In genomic region chr11:32332990-32333334, GRCh38 we compare ENCODE assay signal across 8 cellular contexts.
DNase-seq lines count a peak whose midpoint lies in the region; ATAC-seq and TF ChIP-seq lines count a peak whose summit lies in the region.

No MANE protein-coding gene starts in this region.

- POLR2A ChIA-PET in activated B cell treated with CpG ODN at 0.5 μM for 24 hours (lab: Charles Lee) (no interaction called here), HEK293T (lab: Yijun Ruan, JAX) (no interaction called here)

- H3K4me3 Mint-ChIP-seq in activated B cell treated with CpG ODN at 0.5 μM for 24 hours (peak overlapping the region; percentile 60), glutamatergic neuron (ENCODE audit: unreplicated experiment) (peak overlapping the region; percentile 81)

- H3K4me3 ChIP-seq in GM12875 (ENCODE audit: low read depth, low read length), result peak overlapping the region; percentile 39

- peaks cover 30% of the 10 kb centered on the region for H3K27me3 Mint-ChIP-seq in activated B cell treated with CpG ODN at 0.5 μM for 24 hours
- peaks cover 6% of the 10 kb centered on the region for H3K27me3 Mint-ChIP-seq in glutamatergic neuron (ENCODE audit: unreplicated experiment)

- H3K36me3 Mint-ChIP-seq in activated B cell treated with CpG ODN at 0.5 μM for 24 hours (ENCODE audit: low read depth) (no peaks in the 10 kb centered on the region), glutamatergic neuron (ENCODE audit: unreplicated experiment) (no peaks in the 10 kb centered on the region)

- in situ Hi-C loops in ACHN (cut with HindIII; ENCODE audit: low pct_ligation_motif_present, low pct_unique_long_range_greater_than_20kb, low sequenced_read_pairs), result no loop called here

- TF ChIP-seq CTCF in GM12875 (IDR thresholded peaks at IDR 0.05; ENCODE audit: borderline replicate concordance, insufficient read depth, low read depth, low read length), result no peak
- no peak for TF ChIP-seq CTCF in activated B cell treated with CpG ODN at 0.5 μM for 24 hours (IDR thresholded peaks at IDR 0.05)
- no peak for TF ChIP-seq CTCF in glutamatergic neuron (IDR thresholded peaks at IDR 0.05; ENCODE audit: partially characterized antibody, unreplicated experiment)

- intact Hi-C loops in activated B cell treated with CpG ODN at 0.5 μM for 24 hours (cut with micrococcal nuclease) (no loop called here), sciatic nerve (cut with DNase I) (no loop called here)

- H3K4me1 Mint-ChIP-seq in activated B cell treated with CpG ODN at 0.5 μM for 24 hours (peaks cover 5% of the 10 kb centered on the region), glutamatergic neuron (ENCODE audit: low read depth, unreplicated experiment) (peaks cover 1% of the 10 kb centered on the region)

- CTCF ChIA-PET in activated B cell treated with CpG ODN at 0.5 μM for 24 hours (lab: Charles Lee) (interaction anchor here (1.6 kb wide), 1 partner anchor 9 kb away, joined by 9 read pairs; no protein-coding TSS in a partner anchor), HEK293T (lab: Yijun Ruan, JAX) (no interaction called here)

- H3K27ac Mint-ChIP-seq in activated B cell treated with CpG ODN at 0.5 μM for 24 hours (no peak overlapping the region), glutamatergic neuron (ENCODE audit: unreplicated experiment) (no peak overlapping the region)

- ATAC-seq in activated B cell treated with CpG ODN at 0.5 μM for 24 hours (ENCODE audit: low read depth) (no peak), sciatic nerve (peak; percentile 15), GM21737 (IDR thresholded peaks at IDR 0.05; ENCODE audit: unreplicated experiment) (no peak)

- no peak for DNase-seq in activated B cell treated with CpG ODN at 0.5 μM for 24 hours
- no peak for DNase-seq in glutamatergic neuron
- DNase-seq in sciatic nerve (ENCODE audit: low spot score), result no peak
- DNase-seq in ACHN, result no peak
- DNase-seq in HEK293T (ENCODE audit: extremely low spot score), result no peak
- DNase-seq in KG1 (lab: John Stamatoyannopoulos, UW), result no peak

- H3K9me3 Mint-ChIP-seq in activated B cell treated with CpG ODN at 0.5 μM for 24 hours, result peaks cover 3% of the 10 kb centered on the region
- H3K9me3 Mint-ChIP-seq in glutamatergic neuron (ENCODE audit: unreplicated experiment), result peaks cover 3% of the 10 kb centered on the region

TF ChIP-seq in HEK293T, 16 proteins besides CTCF, POLR2A, EP300 and RAD21:
- TF ChIP-seq ZNF384 (IDR thresholded peaks at IDR 0.05) (no peak), PKNOX1 (IDR thresholded peaks at IDR 0.05) (no peak), CTBP1 (IDR thresholded peaks at IDR 0.05; ENCODE audit: borderline replicate concordance) (no peak), FOXM1 (IDR thresholded peaks at IDR 0.05; ENCODE audit: borderline replicate concordance) (no peak), L3MBTL2 (conservative IDR thresholded peaks at IDR 0.05) (no peak), BHLHE40 (IDR thresholded peaks at IDR 0.05; ENCODE audit: borderline replicate concordance) (no peak), SP1 (IDR thresholded peaks at IDR 0.05) (no peak), FOXK2 (IDR thresholded peaks at IDR 0.05) (no peak), SUZ12 (IDR thresholded peaks at IDR 0.05) (no peak), ELF4 (IDR thresholded peaks at IDR 0.05) (no peak), TARDBP (IDR thresholded peaks at IDR 0.05) (no peak), ARNT (IDR thresholded peaks at IDR 0.05) (no peak)
